In the genomic region with DNA sequence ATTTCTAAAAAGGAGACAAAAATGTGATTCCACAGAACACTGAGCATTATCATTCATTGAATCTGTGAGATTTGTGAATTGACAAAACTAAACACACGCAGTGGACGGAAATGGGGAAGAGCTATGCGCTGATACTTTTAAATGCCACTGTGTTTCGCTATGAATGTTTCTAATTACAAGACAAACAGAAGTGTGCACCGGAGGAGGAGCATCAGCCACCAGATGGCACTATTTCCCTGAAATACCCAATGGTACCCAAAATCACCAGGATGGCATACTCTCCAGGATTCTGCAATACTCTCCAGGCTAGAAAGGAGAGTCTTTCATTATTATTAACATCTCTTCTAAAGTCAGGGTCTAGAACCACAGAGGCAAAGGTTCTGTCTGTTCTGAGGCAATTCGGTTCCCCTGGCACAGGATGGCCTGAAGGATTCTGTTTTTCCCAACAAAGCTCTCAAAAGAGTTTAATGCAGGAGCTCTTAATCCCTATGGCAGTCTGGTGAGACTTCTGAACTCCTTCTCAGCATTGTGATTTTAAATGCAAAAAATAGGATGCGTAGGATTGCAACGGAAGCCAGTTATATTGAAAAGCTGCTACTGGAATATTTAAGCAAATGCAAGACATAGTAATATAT, we compare ENCODE assay signal across 1 cellular context.
TF ChIP-seq lines count a peak whose summit lies in the region.

No MANE protein-coding gene starts in this region.

TF ChIP-seq in HepG2, 621 proteins besides CTCF, POLR2A, EP300 and RAD21 (continued from another document):
- TF ChIP-seq ZSCAN29 (CRISPR knock-in tag; conservative IDR thresholded peaks at IDR 0.05) (no peak), MIXL1 (CRISPR knock-in tag; IDR thresholded peaks at IDR 0.05) (peak; percentile 50; the same call in 1 of the 2 replicates), KLF16 (CRISPR knock-in tag; IDR thresholded peaks at IDR 0.05) (0 out of 4 replicates have a peak, but pooled peaks of 1 of the 2 experiments have one; percentile 26), ZNF333 (CRISPR knock-in tag; IDR thresholded peaks at IDR 0.05; ENCODE audit: borderline replicate concordance) (no peak), XRCC5 (optimal IDR thresholded peaks at IDR 0.05; ENCODE audit: low read length) (peak; percentile 30), SMC3 (IDR thresholded peaks at IDR 0.05; ENCODE audit: low read length) (peak; percentile 75), RXRB (CRISPR knock-in tag; IDR thresholded peaks at IDR 0.05; ENCODE audit: borderline replicate concordance) (no peak), ZNF567 (CRISPR knock-in tag; IDR thresholded peaks at IDR 0.05; ENCODE audit: borderline replicate concordance) (no peak), ZSCAN20 (CRISPR knock-in tag; IDR thresholded peaks at IDR 0.05; ENCODE audit: borderline replicate concordance) (no peak), RFXAP (CRISPR knock-in tag; IDR thresholded peaks at IDR 0.05; ENCODE audit: borderline replicate concordance) (no peak)
- TF ChIP-seq, protein P1, sequence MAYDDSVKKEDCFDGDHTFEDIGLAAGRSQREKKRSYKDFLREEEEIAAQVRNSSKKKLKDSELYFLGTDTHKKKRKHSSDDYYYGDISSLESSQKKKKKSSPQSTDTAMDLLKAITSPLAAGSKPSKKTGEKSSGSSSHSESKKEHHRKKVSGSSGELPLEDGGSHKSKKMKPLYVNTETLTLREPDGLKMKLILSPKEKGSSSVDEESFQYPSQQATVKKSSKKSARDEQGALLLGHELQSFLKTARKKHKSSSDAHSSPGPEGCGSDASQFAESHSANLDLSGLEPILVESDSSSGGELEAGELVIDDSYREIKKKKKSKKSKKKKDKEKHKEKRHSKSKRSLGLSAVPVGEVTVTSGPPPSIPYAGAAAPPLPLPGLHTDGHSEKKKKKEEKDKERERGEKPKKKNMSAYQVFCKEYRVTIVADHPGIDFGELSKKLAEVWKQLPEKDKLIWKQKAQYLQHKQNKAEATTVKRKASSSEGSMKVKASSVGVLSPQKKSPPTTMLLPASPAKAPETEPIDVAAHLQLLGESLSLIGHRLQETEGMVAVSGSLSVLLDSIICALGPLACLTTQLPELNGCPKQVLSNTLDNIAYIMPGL (CRISPR knock-in tag; IDR thresholded peaks at IDR 0.05; ENCODE audit: borderline replicate concordance in 1 of 2, low read depth in 1 of 2) = 0 out of 4 replicates have a peak, but pooled peaks of 1 of the 2 experiments have one; percentile 47
